Comparison of ENCODE assay signal across 8 cellular contexts in the genomic region with DNA sequence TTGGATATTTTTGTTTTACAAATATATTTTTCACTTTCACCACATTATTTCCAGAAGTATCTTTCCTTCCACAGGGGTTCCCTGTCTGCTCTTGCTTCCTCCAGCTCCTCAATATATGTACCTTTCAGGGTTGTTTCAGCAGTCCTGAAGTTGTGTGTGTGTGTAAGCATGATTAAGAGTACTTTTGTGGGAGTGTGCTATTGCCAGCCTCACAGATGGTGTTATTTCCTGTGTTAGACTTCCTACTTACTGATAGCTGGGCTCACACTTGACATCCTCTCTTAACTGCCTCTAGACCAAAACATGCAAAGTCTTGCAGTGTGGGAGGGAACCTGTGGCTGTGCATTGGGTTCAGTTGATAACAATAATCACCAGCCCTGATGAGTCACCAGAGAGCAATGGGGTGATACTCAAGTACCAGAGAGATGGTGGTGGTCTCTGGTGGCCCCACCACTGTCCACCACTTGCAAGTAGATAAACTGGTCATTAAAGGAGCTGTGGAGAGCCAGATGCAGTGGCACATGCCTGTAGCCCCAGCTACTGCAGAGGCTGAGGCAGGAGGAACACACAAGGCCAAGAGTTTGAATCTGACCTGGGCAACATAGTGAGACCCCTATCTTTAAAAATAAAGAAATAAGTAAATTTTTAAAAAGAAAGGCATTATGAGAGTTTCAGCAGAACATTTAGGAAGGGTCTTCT.
DNase-seq lines count a peak whose midpoint lies in the region; ATAC-seq and TF ChIP-seq lines count a peak whose summit lies in the region.

No MANE protein-coding gene starts in this region.

- TF ChIP-seq CTCF in SU-DHL-6 (IDR thresholded peaks at IDR 0.05; ENCODE audit: insufficient read depth, low read length, poor library complexity, severe bottlenecking) (no peak), choroid plexus epithelial cell (conservative IDR thresholded peaks at IDR 0.05; ENCODE audit: low read depth, low read length) (no peak), WERI-Rb-1 (IDR thresholded peaks at IDR 0.05; ENCODE audit: low read depth, low read length) (no peak)

- H3K9me2 ChIP-seq in SU-DHL-6 (replicated peaks; ENCODE audit: insufficient read depth, low read length) = no peaks in the 10 kb centered on the region

- intact Hi-C loops in left cardiac atrium (cut with DNase I) = no loop called here
- intact Hi-C loops in cardiac septum (cut with DNase I) = no loop called here

- H3F3A ChIP-seq in SU-DHL-6 (ENCODE audit: insufficient read depth) = no peaks in the 10 kb centered on the region

- peak overlapping the region; percentile 53 for H3K4me2 ChIP-seq in SU-DHL-6 (ENCODE audit: low read depth, low read length, poor library complexity, severe bottlenecking)

- H3K4me3 ChIP-seq in SU-DHL-6 (ENCODE audit: insufficient read depth, low read length, poor library complexity, severe bottlenecking) = no peak overlapping the region
- H3K4me3 ChIP-seq in choroid plexus epithelial cell (ENCODE audit: low read depth, low read length) = no peak overlapping the region
- H3K4me3 ChIP-seq in WERI-Rb-1 (ENCODE audit: low read depth, low read length) = no peak overlapping the region

- H3K9me3 ChIP-seq in SU-DHL-6 (ENCODE audit: insufficient read depth, low read length) (no peaks in the 10 kb centered on the region), WERI-Rb-1 (ENCODE audit: severe bottlenecking) (no peaks in the 10 kb centered on the region)

- peak overlapping the region; percentile 70 for H2AFZ ChIP-seq in SU-DHL-6 (ENCODE audit: low read depth, low read length, severe bottlenecking)

- no peaks in the 10 kb centered on the region for H3K36me3 ChIP-seq in SU-DHL-6 (ENCODE audit: low read length)
- H3K36me3 ChIP-seq in WERI-Rb-1 = no peaks in the 10 kb centered on the region

- no peaks in the 10 kb centered on the region for H4K20me1 ChIP-seq in SU-DHL-6 (ENCODE audit: low read depth, low read length)

- H3K27me3 ChIP-seq in SU-DHL-6 (ENCODE audit: low read length) (no peaks in the 10 kb centered on the region), WERI-Rb-1 (ENCODE audit: insufficient read depth, low read depth, severe bottlenecking) (no peaks in the 10 kb centered on the region)

- peak overlapping the region; percentile 61 for H3K27ac ChIP-seq in SU-DHL-6 (ENCODE audit: low read depth, low read length)
- H3K27ac ChIP-seq in WERI-Rb-1 = no peak overlapping the region

- no peaks in the 10 kb centered on the region for H3K79me2 ChIP-seq in SU-DHL-6 (ENCODE audit: insufficient read depth, low read length)

- H3K9ac ChIP-seq in SU-DHL-6 (ENCODE audit: low read length) = no peak overlapping the region

- no peak for DNase-seq in left cardiac atrium
- DNase-seq in cardiac septum (ENCODE audit: low spot score) = no peak
- DNase-seq in choroid plexus epithelial cell (ENCODE audit: low read depth) = peak; percentile 18
- peak; percentile 10 to 17 for DNase-seq in stimulated activated CD8-positive, alpha-beta memory T cell treated with anti-CD3 and anti-CD28 coated beads, Interleukin-7, amount 100 ng/mL, for 1 hour (ENCODE audit: low read depth in 2 of 2)
- no peak for DNase-seq in NCI-H446 (lab: John Stamatoyannopoulos, UW)
- DNase-seq in WERI-Rb-1 = no peak

- ATAC-seq in left cardiac atrium (peak; percentile 70 to 78), HG03108 (IDR thresholded peaks at IDR 0.05; ENCODE audit: unreplicated experiment) (peak; percentile 82)

Comparison
In these comparisons a context has a peak if more than half of its experiments do, and no peak if none do; other contexts are left out.
1. DNase-seq: peak in choroid plexus epithelial cell (single experiment) and stimulated activated CD8-positive, alpha-beta memory T cell treated with anti-CD3 and anti-CD28 coated beads, Interleukin-7, amount 100 ng/mL, for 1 hour (2 of 2); none in left cardiac atrium (single experiment), cardiac septum (single experiment), NCI-H446 (0 of 2) and WERI-Rb-1 (single experiment).